In the genomic region with DNA sequence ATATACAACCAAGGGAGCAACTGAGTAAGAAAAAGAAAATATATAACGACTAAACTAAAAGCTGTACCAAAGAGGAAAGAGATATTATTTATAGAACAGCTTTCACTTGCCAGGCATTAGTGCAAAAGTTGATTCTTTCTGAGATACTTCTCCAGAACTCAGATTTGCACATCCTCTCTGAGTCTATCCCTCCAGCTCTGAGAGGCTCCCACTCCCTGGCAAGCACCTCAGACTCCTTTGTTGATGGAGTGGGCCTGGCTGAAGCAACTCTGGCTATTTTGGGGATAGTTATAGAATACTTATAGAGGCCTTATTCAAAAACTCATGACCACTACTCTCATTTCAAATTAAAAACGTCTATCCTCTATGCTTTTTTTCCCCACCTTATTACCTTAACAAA, we compare ENCODE assay signal across 16 cellular contexts.
DNase-seq lines count a peak whose midpoint lies in the region; ATAC-seq and TF ChIP-seq lines count a peak whose summit lies in the region.
"Had no signal": no experiment of that assay in that cellular context is flagged by ENCODE, and none has a peak within 500 bp of the region (broad histone marks: within the 10 kb centered on the region; RNA-seq: fewer than 3 reads in every experiment).

No MANE protein-coding gene starts in this region.

- no peaks in the 10 kb centered on the region for H3K9me3 Mint-ChIP-seq in activated CD8-positive, alpha-beta T cell treated with anti-CD3 and anti-CD28 coated beads, Interleukin-2, amount 10 ng/mL, durations not matched to agents 7 days and 5 days (ENCODE audit: insufficient read depth)
- peaks cover 0 to 2% (median 0%) of the 10 kb centered on the region in 7 donors for H3K9me3 Mint-ChIP-seq in CD14-positive monocyte
- H3K9me3 Mint-ChIP-seq: CD4-positive, alpha-beta memory T cell had no signal

- no TSS peak for BruUV-seq in PC-3 (replicated peaks; lab: Mats Ljungman, UMichigan)

- intact Hi-C loops in PC-3 (cut with micrococcal nuclease) (loop anchor here (10.0 kb wide), 1 partner anchor 297 kb away; no protein-coding TSS in a partner anchor), tibial artery (cut with DNase I; ENCODE audit: low total_unique reads) (loop anchor here (10.0 kb wide), 1 partner anchor 73 kb away; no protein-coding TSS in a partner anchor), CD14-positive monocyte (cut with micrococcal nuclease) (no loop called here)

- peak overlapping the region; percentile 57; the same call in 1 of the 2 replicates for H3K4me2 ChIP-seq in PC-3 (ENCODE audit: low read length)

- TF ChIP-seq CTCF in PC-3 (conservative IDR thresholded peaks at IDR 0.05; ENCODE audit: low read depth, low read length): no peak
- TF ChIP-seq CTCF in coronary artery (IDR thresholded peaks at IDR 0.05): no peak
- TF ChIP-seq CTCF in tibial artery (IDR thresholded peaks at IDR 0.05): no peak
- no peak for TF ChIP-seq CTCF in CD14-positive monocyte (IDR thresholded peaks at IDR 0.05)

- H3K36me3 ChIP-seq in PC-3 (ENCODE audit: low read depth, low read length) (no peaks in the 10 kb centered on the region), muscle layer of colon (ENCODE audit: insufficient read depth, low read length) (no peaks in the 10 kb centered on the region), tibial artery (no peaks in the 10 kb centered on the region)

- no peaks in the 10 kb centered on the region for H3K4me1 Mint-ChIP-seq in activated CD8-positive, alpha-beta T cell treated with anti-CD3 and anti-CD28 coated beads, Interleukin-2, amount 10 ng/mL, durations not matched to agents 7 days and 5 days (ENCODE audit: low read depth)
- peaks cover 54% of the 10 kb centered on the region for H3K4me1 Mint-ChIP-seq in CD14-positive monocyte
- H3K4me1 Mint-ChIP-seq: CD4-positive, alpha-beta memory T cell had no signal

- peaks cover 4% of the 10 kb centered on the region for H3K27me3 Mint-ChIP-seq in activated CD8-positive, alpha-beta T cell treated with anti-CD3 and anti-CD28 coated beads, Interleukin-2, amount 10 ng/mL, durations not matched to agents 7 days and 5 days (ENCODE audit: low read depth)
- peaks cover 4 to 17% (median 15%) of the 10 kb centered on the region in 3 donors for H3K27me3 Mint-ChIP-seq in CD14-positive monocyte (ENCODE audit: low read depth in 3 of 3)
- H3K27me3 Mint-ChIP-seq: CD4-positive, alpha-beta memory T cell had no signal

- H3F3A ChIP-seq in PC-3 (ENCODE audit: low read length, unreplicated experiment): peaks cover 6% of the 10 kb centered on the region

- ATAC-seq in PC-3: no peak
- ATAC-seq in activated CD8-positive, alpha-beta T cell treated with anti-CD3 and anti-CD28 coated beads, Interleukin-2, amount 10 ng/mL, durations not matched to agents 7 days and 5 days: no peak
- ATAC-seq: body of pancreas, K562 had no signal

- H3K79me2 ChIP-seq in PC-3 (ENCODE audit: low read length): no peaks in the 10 kb centered on the region

- POLR2A ChIA-PET in PC-3 (lab: Charles Lee; ENCODE audit: unreplicated experiment): no interaction called here
- POLR2A ChIA-PET in activated CD8-positive, alpha-beta T cell treated with anti-CD3 and anti-CD28 coated beads, Interleukin-2, amount 10 ng/mL, durations not matched to agents 7 days and 5 days (lab: Charles Lee): interaction anchor here (0.6 kb wide), 1 partner anchor 116 kb away, joined by 4 read pairs; no protein-coding TSS in a partner anchor

- peak overlapping the region; percentile 38 for H3K27ac ChIP-seq in PC-3 (ENCODE audit: low read length)
- H3K27ac ChIP-seq in coronary artery: peak overlapping the region; percentile 55 to 85
- H3K27ac ChIP-seq in muscle layer of colon (ENCODE audit: low read depth, low read length): peak overlapping the region; percentile 53
- H3K27ac ChIP-seq in tibial artery: peak overlapping the region; percentile 34 to 78
- H3K27ac ChIP-seq: body of pancreas, foreskin keratinocyte had no signal

- H3K4me3 Mint-ChIP-seq in activated CD8-positive, alpha-beta T cell treated with anti-CD3 and anti-CD28 coated beads, Interleukin-2, amount 10 ng/mL, durations not matched to agents 7 days and 5 days: no peak overlapping the region
- H3K4me3 Mint-ChIP-seq in CD14-positive monocyte: peak overlapping the region in 1 of 2 donors; percentile 69
- H3K4me3 Mint-ChIP-seq: CD4-positive, alpha-beta memory T cell had no signal

- H3K9ac ChIP-seq in PC-3 (ENCODE audit: low read length) (no peak overlapping the region), muscle layer of colon (ENCODE audit: low read length) (no peak overlapping the region)

- no peaks in the 10 kb centered on the region for H3K27me3 ChIP-seq in PC-3 (ENCODE audit: low read length)
- H3K27me3 ChIP-seq in muscle layer of colon (ENCODE audit: control insufficient read depth in 1 of 2, insufficient read depth in 2 of 2, low read length in 2 of 2): no peaks in the 10 kb centered on the region
- H3K27me3 ChIP-seq in tibial artery: no peaks in the 10 kb centered on the region
- H3K27me3 ChIP-seq: body of pancreas, foreskin keratinocyte had no signal

- no peak overlapping the region for H3K4me3 ChIP-seq in PC-3 (ENCODE audit: low read length)
- no peak overlapping the region for H3K4me3 ChIP-seq in coronary artery
- H3K4me3 ChIP-seq in muscle layer of colon (ENCODE audit: low read depth in 1 of 2, low read length in 2 of 2): no peak overlapping the region
- H3K4me3 ChIP-seq in tibial artery: no peak overlapping the region
- H3K4me3 ChIP-seq: body of pancreas, K562 had no signal

- DNase-seq in PC-3: no peak
- no peak for DNase-seq in coronary artery (ENCODE audit: low spot score)
- DNase-seq in tibial artery: peak in 1 of 2 donors; percentile 74
- no peak for DNase-seq in activated CD8-positive, alpha-beta T cell treated with anti-CD3 and anti-CD28 coated beads, Interleukin-2, amount 10 ng/mL, durations not matched to agents 7 days and 5 days
- DNase-seq in anterior cingulate cortex (lab: John Stamatoyannopoulos, UW): no peak
- DNase-seq in NCI-H510A (lab: John Stamatoyannopoulos, UW): no peak
- no peak for DNase-seq in CD14-positive monocyte (ENCODE audit: low spot score)
- DNase-seq: activated effector memory CD4-positive, alpha-beta T cell treated with anti-CD3 and anti-CD28 coated beads, Interleukin-2, amount 50 U/mL, for 16 hours; CD4-positive, alpha-beta memory T cell; effector CD8-positive, alpha-beta T cell; mesendoderm; NCI-H1105 treated with DMSO at 0.1 percent for 48 hours had no signal

- peaks cover 34% of the 10 kb centered on the region for H3K4me1 ChIP-seq in PC-3 (ENCODE audit: insufficient read depth, low read length)
- H3K4me1 ChIP-seq in muscle layer of colon (ENCODE audit: insufficient read depth, low read length): peaks cover 62% of the 10 kb centered on the region
- H3K4me1 ChIP-seq in tibial artery: peaks cover 0 to 73% (median 59%) of the 10 kb centered on the region in 4 donors
- H3K4me1 ChIP-seq: body of pancreas had no signal

- CTCF ChIA-PET in PC-3 (lab: Charles Lee): no interaction called here
- CTCF ChIA-PET in activated CD8-positive, alpha-beta T cell treated with anti-CD3 and anti-CD28 coated beads, Interleukin-2, amount 10 ng/mL, durations not matched to agents 7 days and 5 days (lab: Charles Lee): no interaction called here

- H3K9me2 ChIP-seq in PC-3 (replicated peaks; ENCODE audit: low read length): no peaks in the 10 kb centered on the region

- no peak overlapping the region for H2AFZ ChIP-seq in PC-3 (ENCODE audit: low read length)

- H3K9me3 ChIP-seq in PC-3 (ENCODE audit: low read length) (no peaks in the 10 kb centered on the region), muscle layer of colon (ENCODE audit: low read length) (no peaks in the 10 kb centered on the region), tibial artery (no peaks in the 10 kb centered on the region)
- H3K9me3 ChIP-seq: body of pancreas had no signal

- H3K36me3 Mint-ChIP-seq in activated CD8-positive, alpha-beta T cell treated with anti-CD3 and anti-CD28 coated beads, Interleukin-2, amount 10 ng/mL, durations not matched to agents 7 days and 5 days (ENCODE audit: low read depth): no peaks in the 10 kb centered on the region
- H3K36me3 Mint-ChIP-seq in CD14-positive monocyte: peaks cover 0 to 7% of the 10 kb centered on the region in 2 donors
- H3K36me3 Mint-ChIP-seq: CD4-positive, alpha-beta memory T cell had no signal

- H4K20me1 ChIP-seq in PC-3 (ENCODE audit: low read length): no peaks in the 10 kb centered on the region

- no peak overlapping the region for H3K27ac Mint-ChIP-seq in activated CD8-positive, alpha-beta T cell treated with anti-CD3 and anti-CD28 coated beads, Interleukin-2, amount 10 ng/mL, durations not matched to agents 7 days and 5 days
- no peak overlapping the region for H3K27ac Mint-ChIP-seq in CD14-positive monocyte
- H3K27ac Mint-ChIP-seq: CD4-positive, alpha-beta memory T cell had no signal

Comparison
In these comparisons a context has a peak if more than half of its experiments do, and no peak if none do; other contexts are left out.
1. intact Hi-C loops: an anchor here in PC-3 (10.0 kb wide) and tibial artery (10.0 kb wide); none called in CD14-positive monocyte.